In genomic region chr18:22167471-22168151, GRCh38 we compare ENCODE assay signal across 8 cellular contexts. TPM values are rescaled to one million over a fixed set of nuclear protein-coding genes. Genes with fewer than 3 reads are reported as not detected.
A peak's percentile ranks its signal among the peaks of the same experiment; 100 is the strongest.
DNase-seq lines count a peak whose midpoint lies in the region; ATAC-seq lines count a peak whose summit lies in the region.

No MANE protein-coding gene starts in this region.

- H3K27ac ChIP-seq in trophoblast cell (ENCODE audit: low read depth, low read length), result no peak overlapping the region

- peak overlapping the region; percentile 33 for H3K4me2 ChIP-seq in trophoblast cell (ENCODE audit: low read length)

- peaks cover 86% of the 10 kb centered on the region for H3K27me3 ChIP-seq in trophoblast cell (ENCODE audit: insufficient read depth, low read length)

- no peak overlapping the region for H2AK5ac ChIP-seq in trophoblast cell (ENCODE audit: low read length)

- H3K23ac ChIP-seq in trophoblast cell (ENCODE audit: low read length), result no peak overlapping the region

- H3K4me3 ChIP-seq in trophoblast cell (ENCODE audit: low read depth, low read length), result no peak overlapping the region

- no peak overlapping the region for H4K8ac ChIP-seq in trophoblast cell (ENCODE audit: low read depth, low read length)

- ATAC-seq in GM18909 (IDR thresholded peaks at IDR 0.05; ENCODE audit: poor library complexity, unreplicated experiment) (no peak), GM21825 (IDR thresholded peaks at IDR 0.05; ENCODE audit: unreplicated experiment) (no peak)

- peak overlapping the region; percentile 31; the same call in 1 of the 2 replicates for H3K9ac ChIP-seq in ES-I3 (ENCODE audit: low read depth, low read length)
- no peak overlapping the region for H3K9ac ChIP-seq in trophoblast cell (ENCODE audit: low read length)

- H3K36me3 ChIP-seq in ES-I3 (ENCODE audit: insufficient read depth, low read length) (no peaks in the 10 kb centered on the region), trophoblast cell (ENCODE audit: control insufficient read depth in 1 of 2, insufficient read depth in 2 of 2, low read length in 2 of 2) (no peaks in the 10 kb centered on the region)

- H3K79me1 ChIP-seq in trophoblast cell (ENCODE audit: low read length), result peaks cover 4% of the 10 kb centered on the region

- no peak overlapping the region for H3K14ac ChIP-seq in trophoblast cell (ENCODE audit: low read length)

- H3K4ac ChIP-seq in trophoblast cell (ENCODE audit: low read depth, low read length), result no peak overlapping the region

- peak; percentile 37 for DNase-seq in SW480 (ENCODE audit: low spot score)
- DNase-seq in hepatic stellate cell (ENCODE audit: low spot score), result peak; percentile 50
- DNase-seq in trophoblast cell, result peak in 1 of 2 donors; percentile 38
- DNase-seq in stimulated activated CD8-positive, alpha-beta memory T cell treated with anti-CD3 and anti-CD28 coated beads, Interleukin-4, amount 100 ng/mL, for 48 hours, result no peak
- no peak for DNase-seq in NCI-H69 (lab: John Stamatoyannopoulos, UW)

- H4K12ac ChIP-seq in trophoblast cell (ENCODE audit: low read depth, low read length), result no peak overlapping the region

- no peak overlapping the region for H2AFZ ChIP-seq in trophoblast cell (ENCODE audit: insufficient read depth, low read length, poor library complexity)

- no peak overlapping the region for H2BK12ac ChIP-seq in trophoblast cell (ENCODE audit: low read length)

- H2BK5ac ChIP-seq in trophoblast cell (ENCODE audit: low read depth, low read length, poor library complexity), result no peak overlapping the region

- H3K4me1 ChIP-seq in ES-I3 (ENCODE audit: insufficient read depth, low read length) (no peaks in the 10 kb centered on the region; the same call in 1 of the 2 replicates), trophoblast cell (ENCODE audit: control insufficient read depth in 1 of 2, insufficient read depth in 2 of 2, low read length in 2 of 2) (peaks cover 26 to 30% of the 10 kb centered on the region in 2 experiments)

- no peak overlapping the region for H2BK120ac ChIP-seq in trophoblast cell (ENCODE audit: insufficient read depth, low read length, poor library complexity)

- no peaks in the 10 kb centered on the region for H3K9me3 ChIP-seq in ES-I3 (ENCODE audit: control insufficient read depth, insufficient read depth, low read length)
- H3K9me3 ChIP-seq in trophoblast cell (ENCODE audit: insufficient read depth, low read depth, low read length), result peaks cover 6% of the 10 kb centered on the region

- H3K79me2 ChIP-seq in trophoblast cell (ENCODE audit: control insufficient read depth, insufficient read depth, low read length, poor library complexity), result no peaks in the 10 kb centered on the region

- WGBS in trophoblast cell (ENCODE audit: extremely low coverage, insufficient coverage, insufficient read length), result no CpG with 5 or more reads among the region's 31 CpGs

- no peak overlapping the region for H4K91ac ChIP-seq in trophoblast cell (ENCODE audit: low read depth, low read length)

- H3K18ac ChIP-seq in trophoblast cell (ENCODE audit: low read length), result no peak overlapping the region

RNA-seq across cellular contexts. Expression of gene GATA6, which starts 1.8 kb away (rescaled TPM):
- polyA plus RNA-seq in trophoblast cell (2013), result 1.7 and 1.9 TPM in 2 replicates

Comparison
In these comparisons a context has a peak if more than half of its experiments do, and no peak if none do; other contexts are left out.
1. DNase-seq: peak in SW480 (single experiment) and hepatic stellate cell (single experiment); none in stimulated activated CD8-positive, alpha-beta memory T cell treated with anti-CD3 and anti-CD28 coated beads, Interleukin-4, amount 100 ng/mL, for 48 hours (single experiment) and NCI-H69 (single experiment).